Comparison of ENCODE assay signal across 8 cellular contexts in the genomic region with DNA sequence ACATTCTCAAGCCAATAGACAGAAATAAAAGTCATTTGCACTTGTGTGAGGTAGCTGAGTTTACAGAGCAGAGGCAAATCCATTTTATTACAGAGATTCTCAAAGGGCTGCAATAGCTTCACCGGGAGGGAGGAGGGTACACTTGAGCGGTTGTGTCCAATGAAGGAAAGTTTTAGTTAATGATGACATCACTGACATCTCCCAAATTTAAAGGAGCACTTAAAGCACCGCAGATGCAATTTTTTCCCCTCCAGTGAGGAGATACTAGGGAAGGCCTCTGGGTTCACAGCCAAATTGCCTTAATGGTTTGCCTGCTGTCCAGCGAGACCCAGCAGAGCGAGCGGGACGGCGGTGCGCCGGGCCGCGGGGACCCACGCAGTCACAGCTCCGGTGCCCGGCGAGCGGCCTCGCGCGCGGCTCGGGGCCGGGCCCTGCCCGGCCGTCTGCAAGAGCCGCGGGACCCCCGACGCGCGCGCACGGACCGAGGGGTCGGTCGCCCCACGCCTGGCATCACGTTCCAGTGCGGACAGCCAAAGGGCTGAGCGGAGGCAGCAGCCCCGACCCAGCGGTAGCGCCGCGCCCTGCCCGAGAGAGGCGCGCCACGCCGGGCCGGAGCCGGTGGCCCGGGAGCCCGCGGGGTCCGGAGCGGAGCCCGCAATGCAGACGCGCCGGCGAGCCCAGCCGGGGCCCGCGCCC. TPM values are rescaled to one million over a fixed set of nuclear protein-coding genes. Genes with fewer than 3 reads are reported as not detected.
DNase-seq lines count a peak whose midpoint lies in the region; ATAC-seq and TF ChIP-seq lines count a peak whose summit lies in the region.

No MANE protein-coding gene starts in this region.

- no peak for DNase-seq in activated naive CD4-positive, alpha-beta T cell treated with anti-CD3 and anti-CD28 coated beads, Interleukin-2, amount 10 ng/mL, durations not matched to agents 7 days and 5 days
- DNase-seq in activated naive CD4-positive, alpha-beta T cell treated with anti-CD3 and anti-CD28 coated beads, Interleukin-2, amount 50 U/mL, for 16 hours = no peak
- no peak for DNase-seq in Panc1 (ENCODE audit: low read depth, low spot score)
- peak; percentile 1 for DNase-seq in fibroblast of mammary gland (ENCODE audit: low read depth)
- DNase-seq in osteocyte (ENCODE audit: extremely low spot score, unreplicated experiment) = no peak
- no peak for DNase-seq in mesenteric fat pad (ENCODE audit: low spot score)

- H3K27ac ChIP-seq in Panc1 (ENCODE audit: low read length) = no peak overlapping the region

- H3K4me3 ChIP-seq in Panc1 (ENCODE audit: low read depth in 2 of 2, low read length in 2 of 2) (peak overlapping the region in 1 of 2 experiments; percentile 45; a peak in 1 of 4 replicates), fibroblast of mammary gland (ENCODE audit: control insufficient read depth, low read depth, low read length) (peak overlapping the region; percentile 27)

- no peaks in the 10 kb centered on the region for H3K27me3 ChIP-seq in Panc1 (ENCODE audit: control insufficient read depth, insufficient read depth, low read length)

- CTCF ChIA-PET in activated naive CD4-positive, alpha-beta T cell treated with anti-CD3 and anti-CD28 coated beads, Interleukin-2, amount 10 ng/mL, durations not matched to agents 7 days and 5 days (lab: Charles Lee) = no interaction called here
- CTCF ChIA-PET in Panc1 (lab: Charles Lee) = no interaction called here

- H3K36me3 ChIP-seq in Panc1 (ENCODE audit: control insufficient read depth, insufficient read depth, low read length) = no peaks in the 10 kb centered on the region

- intact Hi-C loops in Panc1 (cut with micrococcal nuclease; ENCODE audit: unreplicated experiment) = loop anchor here (5.0 kb wide), 1 partner anchor 232 kb away; no protein-coding TSS in a partner anchor

- H3K4me3 Mint-ChIP-seq in activated naive CD4-positive, alpha-beta T cell treated with anti-CD3 and anti-CD28 coated beads, Interleukin-2, amount 10 ng/mL, durations not matched to agents 7 days and 5 days = peak overlapping the region; percentile 71
- peak overlapping the region; percentile 73 for H3K4me3 Mint-ChIP-seq in osteocyte (ENCODE audit: unreplicated experiment)

- no peaks in the 10 kb centered on the region for H3K4me1 ChIP-seq in Panc1 (ENCODE audit: control insufficient read depth, insufficient read depth, low read length)

- H3K4me1 Mint-ChIP-seq in activated naive CD4-positive, alpha-beta T cell treated with anti-CD3 and anti-CD28 coated beads, Interleukin-2, amount 10 ng/mL, durations not matched to agents 7 days and 5 days = peaks cover 12% of the 10 kb centered on the region
- H3K4me1 Mint-ChIP-seq in osteocyte (ENCODE audit: unreplicated experiment) = peaks cover 12% of the 10 kb centered on the region

- peaks cover 40% of the 10 kb centered on the region for H3K27me3 Mint-ChIP-seq in activated naive CD4-positive, alpha-beta T cell treated with anti-CD3 and anti-CD28 coated beads, Interleukin-2, amount 10 ng/mL, durations not matched to agents 7 days and 5 days
- peaks cover 19% of the 10 kb centered on the region for H3K27me3 Mint-ChIP-seq in osteocyte (ENCODE audit: unreplicated experiment)

- ATAC-seq in Panc1 (peak; percentile 13; the same call in 1 of the 2 replicates), HG02610 (IDR thresholded peaks at IDR 0.05; ENCODE audit: unreplicated experiment) (no peak), HG02798 (IDR thresholded peaks at IDR 0.05; ENCODE audit: poor library complexity, unreplicated experiment) (no peak)

- POLR2A ChIA-PET in Panc1 (lab: Charles Lee) = no interaction called here

- TF ChIP-seq CTCF in Panc1 (IDR thresholded peaks at IDR 0.05) (no peak), fibroblast of mammary gland (conservative IDR thresholded peaks at IDR 0.05; ENCODE audit: control insufficient read depth, insufficient read depth, low read depth, low read length) (no peak), osteocyte (IDR thresholded peaks at IDR 0.05) (no peak)

- BruUV-seq in Panc1 (replicated peaks; lab: Mats Ljungman, UMichigan) = no TSS peak

- H3K27ac Mint-ChIP-seq in activated naive CD4-positive, alpha-beta T cell treated with anti-CD3 and anti-CD28 coated beads, Interleukin-2, amount 10 ng/mL, durations not matched to agents 7 days and 5 days = no peak overlapping the region
- no peak overlapping the region for H3K27ac Mint-ChIP-seq in osteocyte (ENCODE audit: unreplicated experiment)

- in situ Hi-C loops in Panc1 (cut with HindIII; ENCODE audit: low pct_unique_long_range_greater_than_20kb, low sequenced_read_pairs) = no loop called here

- H3K36me3 Mint-ChIP-seq in activated naive CD4-positive, alpha-beta T cell treated with anti-CD3 and anti-CD28 coated beads, Interleukin-2, amount 10 ng/mL, durations not matched to agents 7 days and 5 days = no peaks in the 10 kb centered on the region
- H3K36me3 Mint-ChIP-seq in osteocyte (ENCODE audit: unreplicated experiment) = no peaks in the 10 kb centered on the region

- H3K9me3 ChIP-seq in Panc1 (ENCODE audit: control insufficient read depth, insufficient read depth, low read depth, low read length) = no peaks in the 10 kb centered on the region

- H3K9me3 Mint-ChIP-seq in activated naive CD4-positive, alpha-beta T cell treated with anti-CD3 and anti-CD28 coated beads, Interleukin-2, amount 10 ng/mL, durations not matched to agents 7 days and 5 days = no peaks in the 10 kb centered on the region
- no peaks in the 10 kb centered on the region for H3K9me3 Mint-ChIP-seq in osteocyte (ENCODE audit: unreplicated experiment)

RNA-seq across cellular contexts. Expression of gene OTUD7A, which starts 0.7 kb away (rescaled TPM):
- 1.4 TPM for total RNA-seq in Panc1 (2021; ENCODE audit: unreplicated experiment)
- polyA plus RNA-seq in Panc1 (2012; ENCODE audit: insufficient read length) = 0.25 TPM
- total RNA-seq in osteocyte = 1.7 and 2.3 TPM in 2 replicates
- 0.84 TPM for total RNA-seq in mesenteric fat pad
